Comparison of ENCODE assay signal across 11 cellular contexts in genomic region chr14:22231022-22231421, GRCh38.
DNase-seq lines count a peak whose midpoint lies in the region; ATAC-seq and TF ChIP-seq lines count a peak whose summit lies in the region.
"Had no signal": no experiment of that assay in that cellular context is flagged by ENCODE, and none has a peak within 500 bp of the region (broad histone marks: within the 10 kb centered on the region; RNA-seq: fewer than 3 reads in every experiment).

No MANE protein-coding gene starts in this region.

- intact Hi-C loops in activated T-helper 1 cell treated with anti-CD3 and anti-CD28 coated beads, Interleukin-12 subunit alpha, Interleukin-12 subunit beta, Interleukin-2, Interleukin-4 antibody, amounts not matched to agents 30 ng/mL and 10 ng/mL and 1 ng/mL, durations not matched to agents 14 hours and 24 hours and 36 hours (cut with micrococcal nuclease) = no loop called here

- no peaks in the 10 kb centered on the region for H3K9me3 Mint-ChIP-seq in activated naive CD4-positive, alpha-beta T cell treated with anti-CD3 and anti-CD28 coated beads, Interleukin-2, amount 10 ng/mL, durations not matched to agents 7 days and 5 days
- H3K9me3 Mint-ChIP-seq in activated T-helper 1 cell treated with anti-CD3 and anti-CD28 coated beads, Interleukin-12 subunit alpha, Interleukin-12 subunit beta, Interleukin-2, Interleukin-4 antibody, amounts not matched to agents 30 ng/mL and 10 ng/mL and 1 ng/mL, durations not matched to agents 14 hours and 24 hours and 36 hours = no peaks in the 10 kb centered on the region
- peaks cover 0 to 2% of the 10 kb centered on the region in 2 donors for H3K9me3 Mint-ChIP-seq in stimulated activated naive B cell treated with anti-CD40 and anti-IgM and Interleukin-4, amounts not matched to agents 10 μg/mL and 1 μg/mL and 100 μg/mL, for 72 hours

- ATAC-seq in HG03571 (IDR thresholded peaks at IDR 0.05; ENCODE audit: unreplicated experiment) = peak; percentile 62
- ATAC-seq in stimulated activated naive B cell treated with anti-CD40 and anti-IgM and Interleukin-4, amounts not matched to agents 10 μg/mL and 1 μg/mL and 100 μg/mL, for 72 hours (replicated peaks) = peak; percentile 87
- ATAC-seq: SK-N-SH treated with all-trans-retinoic acid at 6 μM for 48 hours had no signal

- peak overlapping the region; percentile 84 for H3K27ac Mint-ChIP-seq in activated naive CD4-positive, alpha-beta T cell treated with anti-CD3 and anti-CD28 coated beads, Interleukin-2, amount 10 ng/mL, durations not matched to agents 7 days and 5 days
- H3K27ac Mint-ChIP-seq in activated T-helper 1 cell treated with anti-CD3 and anti-CD28 coated beads, Interleukin-12 subunit alpha, Interleukin-12 subunit beta, Interleukin-2, Interleukin-4 antibody, amounts not matched to agents 30 ng/mL and 10 ng/mL and 1 ng/mL, durations not matched to agents 14 hours and 24 hours and 36 hours = peak overlapping the region; percentile 40
- H3K27ac Mint-ChIP-seq in stimulated activated naive B cell treated with anti-CD40 and anti-IgM and Interleukin-4, amounts not matched to agents 10 μg/mL and 1 μg/mL and 100 μg/mL, for 72 hours = no peak overlapping the region

- H3K27me3 Mint-ChIP-seq in activated naive CD4-positive, alpha-beta T cell treated with anti-CD3 and anti-CD28 coated beads, Interleukin-2, amount 10 ng/mL, durations not matched to agents 7 days and 5 days = no peaks in the 10 kb centered on the region
- no peaks in the 10 kb centered on the region for H3K27me3 Mint-ChIP-seq in activated T-helper 1 cell treated with anti-CD3 and anti-CD28 coated beads, Interleukin-12 subunit alpha, Interleukin-12 subunit beta, Interleukin-2, Interleukin-4 antibody, amounts not matched to agents 30 ng/mL and 10 ng/mL and 1 ng/mL, durations not matched to agents 14 hours and 24 hours and 36 hours (ENCODE audit: insufficient read depth)
- H3K27me3 Mint-ChIP-seq in stimulated activated naive B cell treated with anti-CD40 and anti-IgM and Interleukin-4, amounts not matched to agents 10 μg/mL and 1 μg/mL and 100 μg/mL, for 72 hours = no peaks in the 10 kb centered on the region

- POLR2A ChIA-PET in HEK293T (lab: Yijun Ruan, JAX) = no interaction called here

- CTCF ChIA-PET in activated naive CD4-positive, alpha-beta T cell treated with anti-CD3 and anti-CD28 coated beads, Interleukin-2, amount 10 ng/mL, durations not matched to agents 7 days and 5 days (lab: Charles Lee) = no interaction called here
- CTCF ChIA-PET in HEK293T (lab: Yijun Ruan, JAX) = no interaction called here

- no peaks in the 10 kb centered on the region for H3K36me3 Mint-ChIP-seq in activated naive CD4-positive, alpha-beta T cell treated with anti-CD3 and anti-CD28 coated beads, Interleukin-2, amount 10 ng/mL, durations not matched to agents 7 days and 5 days
- no peaks in the 10 kb centered on the region for H3K36me3 Mint-ChIP-seq in activated T-helper 1 cell treated with anti-CD3 and anti-CD28 coated beads, Interleukin-12 subunit alpha, Interleukin-12 subunit beta, Interleukin-2, Interleukin-4 antibody, amounts not matched to agents 30 ng/mL and 10 ng/mL and 1 ng/mL, durations not matched to agents 14 hours and 24 hours and 36 hours (ENCODE audit: low read depth)
- peaks cover 0 to 3% of the 10 kb centered on the region in 2 donors for H3K36me3 Mint-ChIP-seq in stimulated activated naive B cell treated with anti-CD40 and anti-IgM and Interleukin-4, amounts not matched to agents 10 μg/mL and 1 μg/mL and 100 μg/mL, for 72 hours

- H3K4me3 Mint-ChIP-seq in activated naive CD4-positive, alpha-beta T cell treated with anti-CD3 and anti-CD28 coated beads, Interleukin-2, amount 10 ng/mL, durations not matched to agents 7 days and 5 days = no peak overlapping the region
- H3K4me3 Mint-ChIP-seq in activated T-helper 1 cell treated with anti-CD3 and anti-CD28 coated beads, Interleukin-12 subunit alpha, Interleukin-12 subunit beta, Interleukin-2, Interleukin-4 antibody, amounts not matched to agents 30 ng/mL and 10 ng/mL and 1 ng/mL, durations not matched to agents 14 hours and 24 hours and 36 hours = peak overlapping the region; percentile 39
- H3K4me3 Mint-ChIP-seq in stimulated activated naive B cell treated with anti-CD40 and anti-IgM and Interleukin-4, amounts not matched to agents 10 μg/mL and 1 μg/mL and 100 μg/mL, for 72 hours = no peak overlapping the region

- peaks cover 3% of the 10 kb centered on the region for H3K4me1 Mint-ChIP-seq in activated naive CD4-positive, alpha-beta T cell treated with anti-CD3 and anti-CD28 coated beads, Interleukin-2, amount 10 ng/mL, durations not matched to agents 7 days and 5 days
- H3K4me1 Mint-ChIP-seq in activated T-helper 1 cell treated with anti-CD3 and anti-CD28 coated beads, Interleukin-12 subunit alpha, Interleukin-12 subunit beta, Interleukin-2, Interleukin-4 antibody, amounts not matched to agents 30 ng/mL and 10 ng/mL and 1 ng/mL, durations not matched to agents 14 hours and 24 hours and 36 hours (ENCODE audit: low read depth) = peaks cover 4% of the 10 kb centered on the region
- peaks cover 31 to 48% of the 10 kb centered on the region in 2 donors for H3K4me1 Mint-ChIP-seq in stimulated activated naive B cell treated with anti-CD40 and anti-IgM and Interleukin-4, amounts not matched to agents 10 μg/mL and 1 μg/mL and 100 μg/mL, for 72 hours

- peak; percentile 22 for DNase-seq in activated naive CD4-positive, alpha-beta T cell treated with anti-CD3 and anti-CD28 coated beads, Interleukin-2, amount 10 ng/mL, durations not matched to agents 7 days and 5 days
- no peak for DNase-seq in activated naive CD4-positive, alpha-beta T cell treated with Interleukin-2 at 50 U/mL for 16 hours
- DNase-seq in activated T-helper 1 cell treated with anti-CD3 and anti-CD28 coated beads, Interleukin-12 subunit alpha, Interleukin-12 subunit beta, Interleukin-2, Interleukin-4 antibody, amounts not matched to agents 30 ng/mL and 10 ng/mL and 1 ng/mL, durations not matched to agents 14 hours and 24 hours and 36 hours (ENCODE audit: low spot score) = no peak
- DNase-seq in stimulated activated naive B cell treated with anti-CD40 and anti-IgM and Interleukin-4, amounts not matched to agents 10 μg/mL and 1 μg/mL and 100 μg/mL, for 72 hours = peak; percentile 6
- DNase-seq in iPS-NIHi7 (ENCODE audit: extremely low spot score) (no peak), HEK293T (ENCODE audit: extremely low spot score) (no peak), AG08396 (ENCODE audit: low spot score) (no peak)
- DNase-seq: AML-193, NCI-H1048 had no signal

TF ChIP-seq in HEK293T, 16 proteins besides CTCF, POLR2A, EP300 and RAD21:
- TF ChIP-seq BHLHE40 (IDR thresholded peaks at IDR 0.05; ENCODE audit: borderline replicate concordance) = no peak
- no peak for TF ChIP-seq CTBP1 (IDR thresholded peaks at IDR 0.05; ENCODE audit: borderline replicate concordance)
- no peak for TF ChIP-seq ARNT (IDR thresholded peaks at IDR 0.05)
- TF ChIP-seq FOXK2 (IDR thresholded peaks at IDR 0.05) = no peak
- no peak for TF ChIP-seq TARDBP (IDR thresholded peaks at IDR 0.05)
- TF ChIP-seq SUZ12 (IDR thresholded peaks at IDR 0.05) = no peak
- no peak for TF ChIP-seq NFRKB (IDR thresholded peaks at IDR 0.05)
- no peak for TF ChIP-seq PKNOX1 (IDR thresholded peaks at IDR 0.05)

Comparison
In these comparisons a context has a peak if more than half of its experiments do, and no peak if none do; other contexts are left out.
1. DNase-seq: peak in activated naive CD4-positive, alpha-beta T cell treated with anti-CD3 and anti-CD28 coated beads, Interleukin-2, amount 10 ng/mL, durations not matched to agents 7 days and 5 days (single experiment) and stimulated activated naive B cell treated with anti-CD40 and anti-IgM and Interleukin-4, amounts not matched to agents 10 μg/mL and 1 μg/mL and 100 μg/mL, for 72 hours (single experiment); none in activated naive CD4-positive, alpha-beta T cell treated with Interleukin-2 at 50 U/mL for 16 hours (single experiment), activated T-helper 1 cell treated with anti-CD3 and anti-CD28 coated beads, Interleukin-12 subunit alpha, Interleukin-12 subunit beta, Interleukin-2, Interleukin-4 antibody, amounts not matched to agents 30 ng/mL and 10 ng/mL and 1 ng/mL, durations not matched to agents 14 hours and 24 hours and 36 hours (single experiment), iPS-NIHi7 (single experiment), HEK293T (single experiment) and AG08396 (single experiment).